In the genomic region with DNA sequence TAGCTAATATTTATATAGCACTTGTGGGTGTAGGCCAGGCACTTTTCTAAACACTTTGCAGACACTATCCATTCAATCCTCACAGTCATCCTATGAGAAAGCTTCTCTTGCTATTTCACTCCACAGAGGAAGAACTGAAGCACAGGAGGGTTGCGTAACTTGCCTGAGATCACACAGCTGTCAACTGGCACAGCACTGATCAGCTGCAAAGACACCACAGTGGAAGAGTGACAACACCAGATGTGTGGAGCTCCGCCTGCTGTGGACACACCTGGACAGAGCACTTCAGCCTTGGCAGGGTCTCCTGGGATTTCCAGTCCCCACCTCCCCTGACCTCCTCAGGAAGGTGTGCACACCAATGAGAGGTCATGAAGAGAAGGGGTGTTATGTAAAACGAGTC, we compare ENCODE assay signal across 1 cellular context.
A peak's percentile ranks its signal among the peaks of the same experiment; 100 is the strongest.
TF ChIP-seq lines count a peak whose summit lies in the region.

No MANE protein-coding gene starts in this region.

TF ChIP-seq in HepG2, 621 proteins besides CTCF, POLR2A, EP300 and RAD21:
- TF ChIP-seq CEBPG (CRISPR knock-in tag; IDR thresholded peaks at IDR 0.05) (peak; percentile 81), ZMYM3 (CRISPR knock-in tag; IDR thresholded peaks at IDR 0.05) (0 out of 2 replicates have a peak, but pooled peaks have one; percentile 39), ZNF12 (CRISPR knock-in tag; IDR thresholded peaks at IDR 0.05) (peak; percentile 41; the same call in 1 of the 2 replicates), CEBPB (IDR thresholded peaks at IDR 0.05; ENCODE audit: borderline replicate concordance, low read depth, low read length) (peak; percentile 94), SMC3 (IDR thresholded peaks at IDR 0.05; ENCODE audit: low read length) (peak; percentile 1; the same call in 1 of the 2 replicates), ZNF768 (CRISPR knock-in tag; IDR thresholded peaks at IDR 0.05) (peak; percentile 96), AHR (CRISPR knock-in tag; IDR thresholded peaks at IDR 0.05) (no peak), ZNF335 (CRISPR knock-in tag; IDR thresholded peaks at IDR 0.05) (no peak), EZH2 (conservative IDR thresholded peaks at IDR 0.05; ENCODE audit: low read depth, low read length) (no peak), SP1 (IDR thresholded peaks at IDR 0.05) (no peak), SP1 (CRISPR knock-in tag; IDR thresholded peaks at IDR 0.05) (no peak), ZNF83 (CRISPR knock-in tag; IDR thresholded peaks at IDR 0.05; ENCODE audit: borderline replicate concordance) (no peak)
